In the genomic region with DNA sequence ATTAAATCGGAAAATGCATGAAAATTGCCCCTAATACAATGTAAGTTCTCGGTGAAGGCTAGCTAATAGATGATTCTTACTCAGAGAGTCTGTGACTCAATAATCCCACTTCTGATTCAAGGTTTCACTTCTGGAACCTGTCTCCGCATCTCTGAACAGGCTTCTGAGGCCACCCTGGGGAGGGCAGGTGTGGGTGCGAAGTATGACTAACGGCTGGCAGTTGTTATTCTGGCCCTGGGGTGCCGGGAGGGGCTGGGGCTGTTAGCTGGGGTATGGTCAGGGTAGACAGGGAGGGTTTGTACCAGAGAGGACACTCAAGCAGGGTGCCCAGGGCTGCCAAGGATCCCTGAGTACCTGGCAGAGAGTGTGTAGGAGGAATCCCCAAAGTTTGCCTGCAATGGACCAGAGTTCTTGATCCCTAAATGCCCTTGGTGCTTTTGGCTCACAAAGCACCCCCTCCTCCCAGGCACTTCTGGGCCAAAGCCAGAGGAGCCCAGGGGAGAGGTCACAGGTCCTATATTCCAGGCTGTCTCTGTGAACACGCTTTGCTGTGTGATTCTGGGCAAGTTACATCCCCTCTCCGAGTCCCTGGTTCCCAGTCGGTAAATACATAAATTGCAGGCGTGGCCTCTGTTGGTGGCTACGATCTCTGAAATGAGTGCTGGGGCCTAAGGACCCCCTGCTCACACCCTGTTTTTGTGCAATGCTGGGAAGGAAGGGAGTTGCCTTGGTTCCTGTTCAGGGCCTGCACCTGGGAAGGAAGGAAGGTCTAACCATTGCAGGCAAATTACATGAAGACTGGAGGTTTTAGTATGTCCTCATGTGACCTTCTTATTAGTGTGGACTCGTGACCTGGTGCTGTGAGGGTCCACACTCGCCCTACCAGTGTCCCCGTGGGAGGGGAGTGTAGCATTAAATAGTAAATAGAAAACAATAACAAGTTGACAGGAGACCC, we compare ENCODE assay signal across 8 cellular contexts. TPM values are rescaled to one million over a fixed set of nuclear protein-coding genes. Genes with fewer than 3 reads are reported as not detected.
DNase-seq lines count a peak whose midpoint lies in the region; ATAC-seq and FAIRE-seq lines count a peak whose summit lies in the region.

No MANE protein-coding gene starts in this region.

- ATAC-seq in GM18511 (IDR thresholded peaks at IDR 0.05; ENCODE audit: unreplicated experiment) (peak; percentile 77), HG02973 (IDR thresholded peaks at IDR 0.05; ENCODE audit: unreplicated experiment) (peak; percentile 66)

- H3K27me3 ChIP-seq in small intestine (ENCODE audit: control insufficient read depth in 2 of 2, insufficient read depth in 2 of 2, low read length in 2 of 2) = no peaks in the 10 kb centered on the region

- 67 to 72% (median 71%) methylated on average over 14 of the region's 14 CpGs for WGBS in small intestine, 3 donors

- H3K27ac Mint-ChIP-seq in T-helper 1 cell treated with Interleukin-12 subunit alpha and Interleukin-12 subunit beta and Interleukin-4 antibody, amounts not matched to agents 30 μg/mL and 1 μg/mL, for 36 hours = peak overlapping the region; percentile 96

- H3K4me1 Mint-ChIP-seq in T-helper 1 cell treated with Interleukin-12 subunit alpha and Interleukin-12 subunit beta and Interleukin-4 antibody, amounts not matched to agents 30 μg/mL and 1 μg/mL, for 36 hours (ENCODE audit: low read depth) = peaks cover 49% of the 10 kb centered on the region

- peaks cover 0 to 5% of the 10 kb centered on the region in 2 donors for H3K4me1 ChIP-seq in small intestine (ENCODE audit: control insufficient read depth in 2 of 2, insufficient read depth in 1 of 2, low read depth in 1 of 2, low read length in 1 of 2)

- H3K4me3 ChIP-seq in small intestine (ENCODE audit: low read depth in 1 of 2, low read length in 2 of 2) = no peak overlapping the region

- DNase-seq in amniotic epithelial cell (ENCODE audit: low read depth) (peak; percentile 64), NCI-H2081 treated with DMSO at 0.1 percent for 48 hours (lab: John Stamatoyannopoulos, UW) (no peak), 8988T (no peak), small intestine (no peak)
- peak; percentile 67 to 84 (median 78) for DNase-seq in stimulated activated CD4-positive, alpha-beta T cell treated with anti-CD3 and anti-CD28 coated beads, TNF-alpha, amount 100 ng/mL, for 48 hours (ENCODE audit: low read depth in 3 of 3)

- H3K4me3 Mint-ChIP-seq in T-helper 1 cell treated with Interleukin-12 subunit alpha and Interleukin-12 subunit beta and Interleukin-4 antibody, amounts not matched to agents 30 μg/mL and 1 μg/mL, for 36 hours = peak overlapping the region; percentile 82

- peaks cover 57% of the 10 kb centered on the region for H3K36me3 Mint-ChIP-seq in T-helper 1 cell treated with Interleukin-12 subunit alpha and Interleukin-12 subunit beta and Interleukin-4 antibody, amounts not matched to agents 30 μg/mL and 1 μg/mL, for 36 hours (ENCODE audit: low read depth)

- H3K9me3 Mint-ChIP-seq in T-helper 1 cell treated with Interleukin-12 subunit alpha and Interleukin-12 subunit beta and Interleukin-4 antibody, amounts not matched to agents 30 μg/mL and 1 μg/mL, for 36 hours = no peaks in the 10 kb centered on the region

- H3K27me3 Mint-ChIP-seq in T-helper 1 cell treated with Interleukin-12 subunit alpha and Interleukin-12 subunit beta and Interleukin-4 antibody, amounts not matched to agents 30 μg/mL and 1 μg/mL, for 36 hours (ENCODE audit: low read depth) = no peaks in the 10 kb centered on the region

- FAIRE-seq in small intestine (lab: Jason Lieb, UNC) = no peak

- H3K27ac ChIP-seq in small intestine (ENCODE audit: low read depth in 1 of 2, low read length in 1 of 2) = peak overlapping the region in 1 of 2 donors; percentile 41

- no peaks in the 10 kb centered on the region for H3K9me3 ChIP-seq in small intestine (ENCODE audit: control insufficient read depth, low read depth)

- peaks cover 10 to 16% of the 10 kb centered on the region in 2 donors for H3K36me3 ChIP-seq in small intestine (ENCODE audit: control insufficient read depth in 2 of 2, insufficient read depth in 2 of 2, low read length in 2 of 2)

RNA-seq across cellular contexts. Expression of a gene that starts 49.9 kb away (rescaled TPM):
- 10 to 100 TPM in 1 of 3 donors, 1 to 10 TPM in 2; 3.1 to 22.9 (median 6.2) TPM for polyA plus RNA-seq in small intestine

RNA-seq across cellular contexts. Expression of a gene that starts 53.1 kb away (rescaled TPM):
- polyA plus RNA-seq in small intestine = 10 to 100 TPM in 2 of 3 donors, 1 to 10 TPM in 1; 6.3 to 29.2 (median 25.4) TPM

Comparison
In these comparisons a context has a peak if more than half of its experiments do, and no peak if none do; other contexts are left out.
1. DNase-seq: peak in amniotic epithelial cell (single experiment) and stimulated activated CD4-positive, alpha-beta T cell treated with anti-CD3 and anti-CD28 coated beads, TNF-alpha, amount 100 ng/mL, for 48 hours (3 of 3); none in NCI-H2081 treated with DMSO at 0.1 percent for 48 hours (single experiment), 8988T (single experiment) and small intestine (single experiment).